1 cellular context compared by ENCODE assay signal in genomic region chr18:9905401-9905922, GRCh38.
TF ChIP-seq lines count a peak whose summit lies in the region.

No MANE protein-coding gene starts in this region.

TF ChIP-seq in K562, 482 proteins besides CTCF, POLR2A, EP300 and RAD21 (continued from another document and continues in another):
- TF ChIP-seq HMGXB4 (CRISPR knock-in tag; IDR thresholded peaks at IDR 0.05): no peak
- no peak for TF ChIP-seq BACH1 (tag; IDR thresholded peaks at IDR 0.05)
- no peak for TF ChIP-seq EZH2 (IDR thresholded peaks at IDR 0.05; ENCODE audit: borderline replicate concordance, low read depth, low read length)
- TF ChIP-seq MEF2A (IDR thresholded peaks at IDR 0.05; ENCODE audit: control insufficient read depth, low read depth, low read length): 0 out of 2 replicates have a peak, but pooled peaks have one; percentile 5
- TF ChIP-seq U2AF1 (optimal IDR thresholded peaks at IDR 0.05; ENCODE audit: low read depth, low read length): no peak
- TF ChIP-seq HMBOX1 (IDR thresholded peaks at IDR 0.05): 0 out of 2 replicates have a peak, but pooled peaks have one; percentile 36
- no peak for TF ChIP-seq ZNF518B (CRISPR knock-in tag; IDR thresholded peaks at IDR 0.05)
- no peak for TF ChIP-seq TEAD2 (tag; IDR thresholded peaks at IDR 0.05)
- no peak for TF ChIP-seq THAP12 (CRISPR knock-in tag; IDR thresholded peaks at IDR 0.05)
- TF ChIP-seq ZNF224 (CRISPR knock-in tag; IDR thresholded peaks at IDR 0.05): no peak
- no peak for TF ChIP-seq TAF15 (IDR thresholded peaks at IDR 0.05; ENCODE audit: low read depth, low read length)
- no peak for TF ChIP-seq SIN3A (IDR thresholded peaks at IDR 0.05; ENCODE audit: borderline replicate concordance in 2 of 2, control insufficient read depth in 1 of 2, low read depth in 2 of 2, low read length in 2 of 2)
- no peak for TF ChIP-seq HNRNPUL1 (IDR thresholded peaks at IDR 0.05; ENCODE audit: low read length)
- no peak for TF ChIP-seq KHSRP (IDR thresholded peaks at IDR 0.05)
- TF ChIP-seq MAFK (IDR thresholded peaks at IDR 0.05; ENCODE audit: low read length): no peak
- no peak for TF ChIP-seq UBTF (IDR thresholded peaks at IDR 0.05; ENCODE audit: borderline replicate concordance in 1 of 2, low read depth in 2 of 2, low read length in 2 of 2)
- no peak for TF ChIP-seq NELFE (IDR thresholded peaks at IDR 0.05; ENCODE audit: insufficient read depth, insufficient read length)
- TF ChIP-seq FOXA3 (CRISPR knock-in tag; conservative IDR thresholded peaks at IDR 0.05 in 1 of 2, IDR thresholded peaks at IDR 0.05 in 1 of 2): peak; percentile 96 to 97
- no peak for TF ChIP-seq HNRNPL (IDR thresholded peaks at IDR 0.05; ENCODE audit: low read depth, low read length)
- no peak for TF ChIP-seq POLR2G (IDR thresholded peaks at IDR 0.05; ENCODE audit: low read depth, low read length)
- no peak for TF ChIP-seq DIDO1 (tag; IDR thresholded peaks at IDR 0.05; ENCODE audit: low read depth)
- no peak for TF ChIP-seq PTRF (tag; IDR thresholded peaks at IDR 0.05)
- no peak for TF ChIP-seq CCAR2 (IDR thresholded peaks at IDR 0.05; ENCODE audit: low read depth, low read length)
- peak; percentile 31; the same call in 1 of the 2 replicates for TF ChIP-seq LEF1 (IDR thresholded peaks at IDR 0.05)
- TF ChIP-seq THRAP3 (IDR thresholded peaks at IDR 0.05; ENCODE audit: borderline replicate concordance): no peak
- TF ChIP-seq ZNF408 (CRISPR knock-in tag; IDR thresholded peaks at IDR 0.05; ENCODE audit: low read depth): no peak
- no peak for TF ChIP-seq PHF8 (IDR thresholded peaks at IDR 0.05; ENCODE audit: borderline replicate concordance, low read length)
- TF ChIP-seq ESRRA (IDR thresholded peaks at IDR 0.05; ENCODE audit: borderline replicate concordance, low read depth): peak; percentile 29; the same call in 1 of the 2 replicates
- TF ChIP-seq U2AF2 (optimal IDR thresholded peaks at IDR 0.05; ENCODE audit: low read depth, low read length): no peak
- TF ChIP-seq RBM15 (IDR thresholded peaks at IDR 0.05; ENCODE audit: insufficient read depth, low read length): no peak
- TF ChIP-seq CREM (IDR thresholded peaks at IDR 0.05; ENCODE audit: low read depth): no peak
- TF ChIP-seq TARDBP (IDR thresholded peaks at IDR 0.05): no peak
- TF ChIP-seq ARID2 (IDR thresholded peaks at IDR 0.05): no peak
- TF ChIP-seq ZBTB43 (CRISPR knock-in tag; IDR thresholded peaks at IDR 0.05): no peak
- TF ChIP-seq CHD7 (IDR thresholded peaks at IDR 0.05; ENCODE audit: low read depth, low read length): no peak
- TF ChIP-seq POLR2AphosphoS5 (IDR thresholded peaks at IDR 0.05; ENCODE audit: control insufficient read depth, insufficient read depth, low read depth, low read length): no peak
- no peak for TF ChIP-seq GABPB2 (CRISPR knock-in tag; conservative IDR thresholded peaks at IDR 0.05)
- no peak for TF ChIP-seq LCOR (CRISPR knock-in tag; IDR thresholded peaks at IDR 0.05)
